Comparison of ENCODE assay signal across 8 cellular contexts in the genomic region with DNA sequence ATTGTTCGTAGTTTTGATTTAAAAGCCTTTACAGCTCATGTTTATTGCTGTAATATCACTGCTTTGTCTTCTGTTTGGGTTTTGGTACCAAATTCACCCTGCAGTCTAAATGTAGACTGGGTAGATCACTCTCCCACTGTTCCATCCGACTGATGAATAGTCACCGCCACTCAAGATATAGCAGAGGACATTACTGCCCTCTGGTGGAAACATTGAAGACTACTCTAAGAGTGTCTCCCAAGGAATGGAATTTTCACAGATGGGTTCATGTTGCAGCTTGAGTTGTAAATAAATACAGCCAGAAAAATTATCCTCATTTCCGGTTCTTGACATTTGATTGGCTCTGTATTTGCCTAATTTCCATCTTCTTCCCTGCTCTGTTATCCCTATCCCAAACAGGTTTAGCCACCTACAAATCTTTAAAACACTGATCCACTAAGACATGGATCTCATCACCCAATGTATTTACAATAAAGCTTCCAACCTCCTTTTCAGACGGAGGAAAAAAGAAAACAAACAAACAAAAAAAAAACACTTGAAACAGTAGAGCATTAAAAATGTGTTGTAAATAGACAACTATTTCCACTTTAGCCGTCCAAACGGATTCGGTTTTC.
DNase-seq lines count a peak whose midpoint lies in the region; ATAC-seq and TF ChIP-seq lines count a peak whose summit lies in the region.

No MANE protein-coding gene starts in this region.

- DNase-seq in NCI-H1436 (lab: John Stamatoyannopoulos, UW) (peak; percentile 20), NCI-H1436 treated with DMSO at 0.1 percent for 48 hours (lab: John Stamatoyannopoulos, UW) (no peak), GM20000 (ENCODE audit: low spot score) (peak; percentile 66), NCI-H446 treated with DMSO at 0.1 percent for 48 hours (lab: John Stamatoyannopoulos, UW) (peak; percentile 55), astrocyte of the hippocampus (ENCODE audit: low read depth, low spot score) (peak; percentile 81), iPS DF 4.7 (ENCODE audit: extremely low read depth, low spot score) (peak; percentile 53)
- no peak for DNase-seq in stimulated activated effector memory CD8-positive, alpha-beta T cell treated with anti-CD3 and anti-CD28 coated beads, Interleukin-12 subunit alpha, Interleukin-12 subunit beta, amount 100 ng/mL, for 72 hours (ENCODE audit: low spot score in 2 of 2)

- peak; percentile 70 for TF ChIP-seq CTCF in GM20000 (IDR thresholded peaks at IDR 0.05; ENCODE audit: extremely low read depth, missing control alignments)

- no peak overlapping the region for H3K4me3 Mint-ChIP-seq in stimulated activated effector memory CD8-positive, alpha-beta T cell treated with anti-CD3 and anti-CD28 coated beads, Interleukin-12 subunit alpha, Interleukin-12 subunit beta, amount 100 ng/mL, for 72 hours

- H3K36me3 Mint-ChIP-seq in stimulated activated effector memory CD8-positive, alpha-beta T cell treated with anti-CD3 and anti-CD28 coated beads, Interleukin-12 subunit alpha, Interleukin-12 subunit beta, amount 100 ng/mL, for 72 hours = no peaks in the 10 kb centered on the region

- no peaks in the 10 kb centered on the region for H3K4me1 Mint-ChIP-seq in stimulated activated effector memory CD8-positive, alpha-beta T cell treated with anti-CD3 and anti-CD28 coated beads, Interleukin-12 subunit alpha, Interleukin-12 subunit beta, amount 100 ng/mL, for 72 hours

- no peaks in the 10 kb centered on the region for H3K9me3 Mint-ChIP-seq in stimulated activated effector memory CD8-positive, alpha-beta T cell treated with anti-CD3 and anti-CD28 coated beads, Interleukin-12 subunit alpha, Interleukin-12 subunit beta, amount 100 ng/mL, for 72 hours

- no peak overlapping the region for H3K27ac Mint-ChIP-seq in stimulated activated effector memory CD8-positive, alpha-beta T cell treated with anti-CD3 and anti-CD28 coated beads, Interleukin-12 subunit alpha, Interleukin-12 subunit beta, amount 100 ng/mL, for 72 hours

- peak; percentile 94 for ATAC-seq in HG03439 (IDR thresholded peaks at IDR 0.05; ENCODE audit: unreplicated experiment)
- ATAC-seq in stimulated activated effector memory CD8-positive, alpha-beta T cell treated with anti-CD3 and anti-CD28 coated beads, Interleukin-12 subunit alpha, Interleukin-12 subunit beta, amount 100 ng/mL, for 72 hours = peak; percentile 76

Comparison
In these comparisons a context has a peak if more than half of its experiments do, and no peak if none do; other contexts are left out.
1. DNase-seq: peak in NCI-H1436 (single experiment), GM20000 (single experiment), NCI-H446 treated with DMSO at 0.1 percent for 48 hours (single experiment), astrocyte of the hippocampus (single experiment) and iPS DF 4.7 (single experiment); none in NCI-H1436 treated with DMSO at 0.1 percent for 48 hours (single experiment) and stimulated activated effector memory CD8-positive, alpha-beta T cell treated with anti-CD3 and anti-CD28 coated beads, Interleukin-12 subunit alpha, Interleukin-12 subunit beta, amount 100 ng/mL, for 72 hours (0 of 2).